1 cellular context compared by ENCODE assay signal in the genomic region with DNA sequence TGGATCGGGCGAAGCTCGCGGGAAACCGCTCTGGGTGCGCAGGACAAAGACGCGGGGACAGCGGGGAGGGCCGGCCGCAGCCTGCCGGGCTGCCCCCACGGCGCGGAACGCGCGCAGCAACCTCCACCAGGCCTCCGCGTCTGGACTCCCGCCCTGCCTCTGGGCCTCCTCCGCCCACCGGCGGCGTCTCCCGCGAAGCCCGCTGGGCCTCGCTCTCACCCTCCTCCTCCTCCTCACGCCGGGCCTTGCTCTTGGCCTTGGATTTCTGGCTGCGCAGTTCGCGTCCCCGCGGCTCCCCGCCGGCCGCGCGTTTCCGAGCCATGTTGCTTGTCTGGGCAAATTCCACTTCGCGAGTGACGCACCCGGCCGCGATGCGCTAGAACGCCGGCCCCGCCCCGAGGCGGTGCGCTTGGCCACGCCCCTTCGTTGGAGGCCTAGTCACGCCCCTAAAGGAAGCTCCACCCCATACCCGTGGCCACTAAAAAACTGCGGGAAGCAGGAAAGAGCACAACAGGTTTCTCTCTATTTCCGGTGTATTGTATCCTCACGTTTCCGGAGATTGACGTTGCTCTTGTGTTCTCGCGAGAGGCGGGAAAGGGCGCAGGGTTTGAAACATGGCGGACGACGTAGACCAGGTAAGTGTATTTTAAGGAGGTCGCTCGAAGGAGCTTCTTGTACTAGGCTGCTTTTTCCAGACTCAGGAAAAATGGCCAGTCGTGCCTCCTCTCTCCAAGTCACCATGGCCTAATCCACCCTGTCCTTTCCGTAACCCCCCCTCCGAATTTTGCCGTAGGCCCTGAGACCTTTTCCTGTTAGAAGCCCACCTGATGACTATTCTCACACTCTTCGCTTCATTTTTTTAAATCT.
TF ChIP-seq lines count a peak whose summit lies in the region.

A gene (plus strand): TSS at position 571 of the 867 bp plus-strand sequence. CDS start 44 bp downstream, at position 615.
A gene (minus strand): TSS at position 355 of the 867 bp plus-strand sequence. CDS start 33 bp downstream, at position 322.

TF ChIP-seq in HepG2, 621 proteins besides CTCF, POLR2A, EP300 and RAD21 (continued from another document and continues in another):
- TF ChIP-seq, protein P1, sequence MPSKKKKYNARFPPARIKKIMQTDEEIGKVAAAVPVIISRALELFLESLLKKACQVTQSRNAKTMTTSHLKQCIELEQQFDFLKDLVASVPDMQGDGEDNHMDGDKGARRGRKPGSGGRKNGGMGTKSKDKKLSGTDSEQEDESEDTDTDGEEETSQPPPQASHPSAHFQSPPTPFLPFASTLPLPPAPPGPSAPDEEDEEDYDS (CRISPR knock-in tag; IDR thresholded peaks at IDR 0.05) = peak; percentile 91
- TF ChIP-seq IKZF4 (CRISPR knock-in tag; IDR thresholded peaks at IDR 0.05; ENCODE audit: borderline replicate concordance, low read depth, not compliant biosample characterization) (no peak), ZNF652 (CRISPR knock-in tag; IDR thresholded peaks at IDR 0.05; ENCODE audit: borderline replicate concordance, low read depth) (no peak), ZNF282 (IDR thresholded peaks at IDR 0.05; ENCODE audit: partially characterized antibody) (no peak), NFRKB (IDR thresholded peaks at IDR 0.05) (no peak), RFX1 (IDR thresholded peaks at IDR 0.05) (no peak), MTF2 (CRISPR knock-in tag; IDR thresholded peaks at IDR 0.05; ENCODE audit: borderline replicate concordance) (peak; percentile 70; the same call in 1 of the 2 replicates), ZFP90 (CRISPR knock-in tag; IDR thresholded peaks at IDR 0.05; ENCODE audit: borderline replicate concordance) (no peak; the same call in 1 of the 2 replicates), ZBTB21 (CRISPR knock-in tag; IDR thresholded peaks at IDR 0.05) (peak; percentile 68; the same call in 1 of the 2 replicates), ZFP82 (CRISPR knock-in tag; IDR thresholded peaks at IDR 0.05; ENCODE audit: borderline replicate concordance) (peak; percentile 95; the same call in 1 of the 2 replicates), ZNF660 (CRISPR knock-in tag; IDR thresholded peaks at IDR 0.05; ENCODE audit: borderline replicate concordance, low read depth) (no peak), ZNF775 (CRISPR knock-in tag; IDR thresholded peaks at IDR 0.05; ENCODE audit: borderline replicate concordance) (peak; percentile 68; the same call in 1 of the 2 replicates), ZSCAN25 (CRISPR knock-in tag; IDR thresholded peaks at IDR 0.05) (peak; percentile 31; the same call in 1 of the 2 replicates), ZNF557 (CRISPR knock-in tag; IDR thresholded peaks at IDR 0.05) (0 out of 2 replicates have a peak, but pooled peaks have one; percentile 63), ZNF543 (CRISPR knock-in tag; IDR thresholded peaks at IDR 0.05) (0 out of 2 replicates have a peak, but pooled peaks have one; percentile 56), ZMYM2 (CRISPR knock-in tag; IDR thresholded peaks at IDR 0.05) (no peak), ZNF670 (CRISPR knock-in tag; IDR thresholded peaks at IDR 0.05; ENCODE audit: borderline replicate concordance) (peak; percentile 97), ZNF292 (CRISPR knock-in tag; IDR thresholded peaks at IDR 0.05; ENCODE audit: borderline replicate concordance, low read depth) (no peak), GABPA (IDR thresholded peaks at IDR 0.05; ENCODE audit: low read depth, low read length) (peak; percentile 63), GABPA (CRISPR knock-in tag; IDR thresholded peaks at IDR 0.05; ENCODE audit: low read depth) (peak; percentile 96), MTA1 (CRISPR knock-in tag; IDR thresholded peaks at IDR 0.05; ENCODE audit: borderline replicate concordance) (peak; percentile 95), HOXA5 (CRISPR knock-in tag; IDR thresholded peaks at IDR 0.05) (0 out of 2 replicates have a peak, but pooled peaks have one; percentile 48), ATAD3A (CRISPR knock-in tag; IDR thresholded peaks at IDR 0.05) (no peak), PAX8 (CRISPR knock-in tag; IDR thresholded peaks at IDR 0.05; ENCODE audit: borderline replicate concordance) (0 out of 2 replicates have a peak, but pooled peaks have one; percentile 2), ARNT2 (CRISPR knock-in tag; IDR thresholded peaks at IDR 0.05; ENCODE audit: low read depth) (peak; percentile 92; the same call in 1 of the 2 replicates), HMGA1 (CRISPR knock-in tag; conservative IDR thresholded peaks at IDR 0.05) (no peak), EEA1 (CRISPR knock-in tag; IDR thresholded peaks at IDR 0.05; ENCODE audit: borderline replicate concordance) (no peak), ZNF703 (CRISPR knock-in tag; IDR thresholded peaks at IDR 0.05; ENCODE audit: borderline replicate concordance) (peak; percentile 42; the same call in 1 of the 2 replicates), ZNF7 (CRISPR knock-in tag; IDR thresholded peaks at IDR 0.05) (no peak), ISX (CRISPR knock-in tag; conservative IDR thresholded peaks at IDR 0.05) (no peak), ZNF343 (CRISPR knock-in tag; IDR thresholded peaks at IDR 0.05) (peak; percentile 94; the same call in 1 of the 2 replicates)
- TF ChIP-seq, protein P2, sequence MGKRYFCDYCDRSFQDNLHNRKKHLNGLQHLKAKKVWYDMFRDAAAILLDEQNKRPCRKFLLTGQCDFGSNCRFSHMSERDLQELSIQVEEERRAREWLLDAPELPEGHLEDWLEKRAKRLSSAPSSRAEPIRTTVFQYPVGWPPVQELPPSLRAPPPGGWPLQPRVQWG (CRISPR knock-in tag; IDR thresholded peaks at IDR 0.05; ENCODE audit: borderline replicate concordance, low read depth) = no peak
- TF ChIP-seq, protein P3, sequence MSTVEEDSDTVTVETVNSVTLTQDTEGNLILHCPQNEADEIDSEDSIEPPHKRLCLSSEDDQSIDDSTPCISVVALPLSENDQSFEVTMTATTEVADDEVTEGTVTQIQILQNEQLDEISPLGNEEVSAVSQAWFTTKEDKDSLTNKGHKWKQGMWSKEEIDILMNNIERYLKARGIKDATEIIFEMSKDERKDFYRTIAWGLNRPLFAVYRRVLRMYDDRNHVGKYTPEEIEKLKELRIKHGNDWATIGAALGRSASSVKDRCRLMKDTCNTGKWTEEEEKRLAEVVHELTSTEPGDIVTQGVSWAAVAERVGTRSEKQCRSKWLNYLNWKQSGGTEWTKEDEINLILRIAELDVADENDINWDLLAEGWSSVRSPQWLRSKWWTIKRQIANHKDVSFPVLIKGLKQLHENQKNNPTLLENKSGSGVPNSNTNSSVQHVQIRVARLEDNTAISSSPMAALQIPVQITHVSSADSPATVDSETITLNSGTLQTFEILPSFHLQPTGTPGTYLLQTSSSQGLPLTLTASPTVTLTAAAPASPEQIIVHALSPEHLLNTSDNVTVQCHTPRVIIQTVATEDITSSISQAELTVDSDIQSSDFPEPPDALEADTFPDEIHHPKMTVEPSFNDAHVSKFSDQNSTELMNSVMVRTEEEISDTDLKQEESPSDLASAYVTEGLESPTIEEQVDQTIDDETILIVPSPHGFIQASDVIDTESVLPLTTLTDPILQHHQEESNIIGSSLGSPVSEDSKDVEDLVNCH (CRISPR knock-in tag; IDR thresholded peaks at IDR 0.05) = no peak
- TF ChIP-seq, protein P4, sequence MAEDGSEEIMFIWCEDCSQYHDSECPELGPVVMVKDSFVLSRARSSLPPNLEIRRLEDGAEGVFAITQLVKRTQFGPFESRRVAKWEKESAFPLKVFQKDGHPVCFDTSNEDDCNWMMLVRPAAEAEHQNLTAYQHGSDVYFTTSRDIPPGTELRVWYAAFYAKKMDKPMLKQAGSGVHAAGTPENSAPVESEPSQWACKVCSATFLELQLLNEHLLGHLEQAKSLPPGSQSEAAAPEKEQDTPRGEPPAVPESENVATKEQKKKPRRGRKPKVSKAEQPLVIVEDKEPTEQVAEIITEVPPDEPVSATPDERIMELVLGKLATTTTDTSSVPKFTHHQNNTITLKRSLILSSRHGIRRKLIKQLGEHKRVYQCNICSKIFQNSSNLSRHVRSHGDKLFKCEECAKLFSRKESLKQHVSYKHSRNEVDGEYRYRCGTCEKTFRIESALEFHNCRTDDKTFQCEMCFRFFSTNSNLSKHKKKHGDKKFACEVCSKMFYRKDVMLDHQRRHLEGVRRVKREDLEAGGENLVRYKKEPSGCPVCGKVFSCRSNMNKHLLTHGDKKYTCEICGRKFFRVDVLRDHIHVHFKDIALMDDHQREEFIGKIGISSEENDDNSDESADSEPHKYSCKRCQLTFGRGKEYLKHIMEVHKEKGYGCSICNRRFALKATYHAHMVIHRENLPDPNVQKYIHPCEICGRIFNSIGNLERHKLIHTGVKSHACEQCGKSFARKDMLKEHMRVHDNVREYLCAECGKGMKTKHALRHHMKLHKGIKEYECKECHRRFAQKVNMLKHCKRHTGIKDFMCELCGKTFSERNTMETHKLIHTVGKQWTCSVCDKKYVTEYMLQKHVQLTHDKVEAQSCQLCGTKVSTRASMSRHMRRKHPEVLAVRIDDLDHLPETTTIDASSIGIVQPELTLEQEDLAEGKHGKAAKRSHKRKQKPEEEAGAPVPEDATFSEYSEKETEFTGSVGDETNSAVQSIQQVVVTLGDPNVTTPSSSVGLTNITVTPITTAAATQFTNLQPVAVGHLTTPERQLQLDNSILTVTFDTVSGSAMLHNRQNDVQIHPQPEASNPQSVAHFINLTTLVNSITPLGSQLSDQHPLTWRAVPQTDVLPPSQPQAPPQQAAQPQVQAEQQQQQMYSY (CRISPR knock-in tag; IDR thresholded peaks at IDR 0.05) = 0 out of 2 replicates have a peak, but pooled peaks have one; percentile 25
- TF ChIP-seq, protein P5, sequence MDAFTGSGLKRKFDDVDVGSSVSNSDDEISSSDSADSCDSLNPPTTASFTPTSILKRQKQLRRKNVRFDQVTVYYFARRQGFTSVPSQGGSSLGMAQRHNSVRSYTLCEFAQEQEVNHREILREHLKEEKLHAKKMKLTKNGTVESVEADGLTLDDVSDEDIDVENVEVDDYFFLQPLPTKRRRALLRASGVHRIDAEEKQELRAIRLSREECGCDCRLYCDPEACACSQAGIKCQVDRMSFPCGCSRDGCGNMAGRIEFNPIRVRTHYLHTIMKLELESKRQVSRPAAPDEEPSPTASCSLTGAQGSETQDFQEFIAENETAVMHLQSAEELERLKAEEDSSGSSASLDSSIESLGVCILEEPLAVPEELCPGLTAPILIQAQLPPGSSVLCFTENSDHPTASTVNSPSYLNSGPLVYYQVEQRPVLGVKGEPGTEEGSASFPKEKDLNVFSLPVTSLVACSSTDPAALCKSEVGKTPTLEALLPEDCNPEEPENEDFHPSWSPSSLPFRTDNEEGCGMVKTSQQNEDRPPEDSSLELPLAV (CRISPR knock-in tag; conservative IDR thresholded peaks at IDR 0.05; ENCODE audit: low read depth) = no peak
- TF ChIP-seq, protein P6, sequence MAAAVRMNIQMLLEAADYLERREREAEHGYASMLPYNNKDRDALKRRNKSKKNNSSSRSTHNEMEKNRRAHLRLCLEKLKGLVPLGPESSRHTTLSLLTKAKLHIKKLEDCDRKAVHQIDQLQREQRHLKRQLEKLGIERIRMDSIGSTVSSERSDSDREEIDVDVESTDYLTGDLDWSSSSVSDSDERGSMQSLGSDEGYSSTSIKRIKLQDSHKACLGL (CRISPR knock-in tag; IDR thresholded peaks at IDR 0.05) = peak; percentile 65; the same call in 1 of the 2 replicates
- TF ChIP-seq, protein P7, sequence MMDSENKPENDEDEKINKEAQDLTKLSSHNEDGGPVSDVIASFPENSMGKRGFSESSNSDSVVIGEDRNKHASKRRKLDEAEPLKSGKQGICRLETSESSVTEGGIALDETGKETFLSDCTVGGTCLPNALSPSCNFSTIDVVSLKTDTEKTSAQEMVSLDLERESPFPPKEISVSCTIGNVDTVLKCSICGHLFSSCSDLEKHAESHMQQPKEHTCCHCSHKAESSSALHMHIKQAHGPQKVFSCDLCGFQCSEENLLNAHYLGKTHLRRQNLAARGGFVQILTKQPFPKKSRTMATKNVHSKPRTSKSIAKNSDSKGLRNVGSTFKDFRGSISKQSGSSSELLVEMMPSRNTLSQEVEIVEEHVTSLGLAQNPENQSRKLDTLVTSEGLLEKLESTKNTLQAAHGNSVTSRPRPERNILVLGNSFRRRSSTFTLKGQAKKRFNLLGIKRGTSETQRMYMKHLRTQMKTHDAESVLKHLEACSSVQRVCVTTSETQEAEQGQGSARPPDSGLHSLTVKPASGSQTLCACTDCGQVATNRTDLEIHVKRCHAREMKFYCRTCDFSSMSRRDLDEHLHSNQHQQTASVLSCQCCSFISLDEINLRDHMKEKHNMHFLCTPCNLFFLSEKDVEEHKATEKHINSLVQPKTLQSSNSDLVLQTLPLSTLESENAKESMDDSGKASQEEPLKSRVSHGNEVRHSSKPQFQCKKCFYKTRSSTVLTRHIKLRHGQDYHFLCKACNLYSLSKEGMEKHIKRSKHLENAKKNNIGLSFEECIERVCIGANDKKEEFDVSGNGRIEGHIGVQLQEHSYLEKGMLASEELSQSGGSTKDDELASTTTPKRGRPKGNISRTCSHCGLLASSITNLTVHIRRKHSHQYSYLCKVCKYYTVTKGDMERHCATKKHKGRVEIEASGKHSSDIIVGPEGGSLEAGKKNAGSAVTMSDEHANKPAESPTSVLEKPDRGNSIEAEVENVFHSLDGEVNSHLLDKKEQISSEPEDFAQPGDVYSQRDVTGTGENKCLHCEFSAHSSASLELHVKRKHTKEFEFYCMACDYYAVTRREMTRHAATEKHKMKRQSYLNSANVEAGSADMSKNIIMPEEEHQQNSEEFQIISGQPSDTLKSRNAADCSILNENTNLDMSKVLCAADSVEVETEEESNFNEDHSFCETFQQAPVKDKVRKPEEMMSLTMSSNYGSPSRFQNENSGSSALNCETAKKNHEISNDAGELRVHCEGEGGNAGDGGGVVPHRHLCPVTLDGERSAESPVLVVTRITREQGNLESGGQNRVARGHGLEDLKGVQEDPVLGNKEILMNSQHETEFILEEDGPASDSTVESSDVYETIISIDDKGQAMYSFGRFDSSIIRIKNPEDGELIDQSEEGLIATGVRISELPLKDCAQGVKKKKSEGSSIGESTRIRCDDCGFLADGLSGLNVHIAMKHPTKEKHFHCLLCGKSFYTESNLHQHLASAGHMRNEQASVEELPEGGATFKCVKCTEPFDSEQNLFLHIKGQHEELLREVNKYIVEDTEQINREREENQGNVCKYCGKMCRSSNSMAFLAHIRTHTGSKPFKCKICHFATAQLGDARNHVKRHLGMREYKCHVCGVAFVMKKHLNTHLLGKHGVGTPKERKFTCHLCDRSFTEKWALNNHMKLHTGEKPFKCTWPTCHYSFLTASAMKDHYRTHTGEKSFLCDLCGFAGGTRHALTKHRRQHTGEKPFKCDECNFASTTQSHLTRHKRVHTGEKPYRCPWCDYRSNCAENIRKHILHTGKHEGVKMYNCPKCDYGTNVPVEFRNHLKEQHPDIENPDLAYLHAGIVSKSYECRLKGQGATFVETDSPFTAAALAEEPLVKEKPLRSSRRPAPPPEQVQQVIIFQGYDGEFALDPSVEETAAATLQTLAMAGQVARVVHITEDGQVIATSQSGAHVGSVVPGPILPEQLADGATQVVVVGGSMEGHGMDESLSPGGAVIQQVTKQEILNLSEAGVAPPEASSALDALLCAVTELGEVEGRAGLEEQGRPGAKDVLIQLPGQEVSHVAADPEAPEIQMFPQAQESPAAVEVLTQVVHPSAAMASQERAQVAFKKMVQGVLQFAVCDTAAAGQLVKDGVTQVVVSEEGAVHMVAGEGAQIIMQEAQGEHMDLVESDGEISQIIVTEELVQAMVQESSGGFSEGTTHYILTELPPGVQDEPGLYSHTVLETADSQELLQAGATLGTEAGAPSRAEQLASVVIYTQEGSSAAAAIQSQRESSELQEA (CRISPR knock-in tag; IDR thresholded peaks at IDR 0.05; ENCODE audit: not compliant biosample characterization) = no peak
- TF ChIP-seq, protein P8, sequence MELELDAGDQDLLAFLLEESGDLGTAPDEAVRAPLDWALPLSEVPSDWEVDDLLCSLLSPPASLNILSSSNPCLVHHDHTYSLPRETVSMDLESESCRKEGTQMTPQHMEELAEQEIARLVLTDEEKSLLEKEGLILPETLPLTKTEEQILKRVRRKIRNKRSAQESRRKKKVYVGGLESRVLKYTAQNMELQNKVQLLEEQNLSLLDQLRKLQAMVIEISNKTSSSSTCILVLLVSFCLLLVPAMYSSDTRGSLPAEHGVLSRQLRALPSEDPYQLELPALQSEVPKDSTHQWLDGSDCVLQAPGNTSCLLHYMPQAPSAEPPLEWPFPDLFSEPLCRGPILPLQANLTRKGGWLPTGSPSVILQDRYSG (CRISPR knock-in tag; IDR thresholded peaks at IDR 0.05) = peak; percentile 67; the same call in 1 of the 2 replicates
